13 cellular contexts compared by ENCODE assay signal in genomic region chr10:56449770-56450169, GRCh38.
DNase-seq lines count a peak whose midpoint lies in the region; ATAC-seq, FAIRE-seq and TF ChIP-seq lines count a peak whose summit lies in the region.
"Had no signal": no experiment of that assay in that cellular context is flagged by ENCODE, and none has a peak within 500 bp of the region (broad histone marks: within the 10 kb centered on the region; RNA-seq: fewer than 3 reads in every experiment).

No MANE protein-coding gene starts in this region.

- BruUV-seq in GM12878 (replicated peaks; lab: Mats Ljungman, UMichigan): no TSS peak

- H3K27me3 ChIP-seq in GM12878 (replicated peaks in 1 of 2; ENCODE audit: control insufficient read depth in 2 of 2, insufficient read depth in 2 of 2, low read length in 1 of 2) (no peaks in the 10 kb centered on the region), esophagus muscularis mucosa (no peaks in the 10 kb centered on the region), GM23248 (replicated peaks; ENCODE audit: insufficient read depth) (no peaks in the 10 kb centered on the region)
- H3K27me3 ChIP-seq: BLaER1 treated with 17β-estradiol and CSF1 and Interleukin-3, amounts not matched to agents 10 nM and 100 nM; neutrophil had no signal

- CTCF ChIA-PET in GM12878 (lab: Yijun Ruan, JAX): interaction anchor here (0.7 to 1.3 kb wide), 3 partner anchors 13 to 333 kb away, joined by 3 to 4 read pairs (median 3); no protein-coding TSS in a partner anchor

- H4K20me1 ChIP-seq in GM12878 (ENCODE audit: control insufficient read depth, insufficient read depth) (no peaks in the 10 kb centered on the region), GM23248 (ENCODE audit: insufficient read depth) (no peaks in the 10 kb centered on the region)
- H4K20me1 ChIP-seq: BLaER1 treated with 17β-estradiol and CSF1 and Interleukin-3, amounts not matched to agents 10 nM and 100 nM had no signal

- no peaks in the 10 kb centered on the region for H3K4me1 ChIP-seq in GM12878 (ENCODE audit: control insufficient read depth, insufficient read depth, low read length)
- H3K4me1 ChIP-seq in esophagus muscularis mucosa: no peaks in the 10 kb centered on the region
- no peaks in the 10 kb centered on the region for H3K4me1 ChIP-seq in GM23248 (ENCODE audit: insufficient read depth)
- H3K4me1 ChIP-seq: BLaER1 treated with 17β-estradiol and CSF1 and Interleukin-3, amounts not matched to agents 10 nM and 100 nM had no signal

- TF ChIP-seq POLR2A in GM12878 (IDR thresholded peaks at IDR 0.05; ENCODE audit: low read depth, low read length) (no peak), esophagus muscularis mucosa (IDR thresholded peaks at IDR 0.05; ENCODE audit: low read depth) (no peak)

- H3K9ac ChIP-seq in GM12878 (ENCODE audit: control insufficient read depth, insufficient read depth, low read length) (no peak overlapping the region), GM23248 (no peak overlapping the region)
- H3K9ac ChIP-seq: BLaER1 treated with 17β-estradiol and CSF1 and Interleukin-3, amounts not matched to agents 10 nM and 100 nM had no signal

- TF ChIP-seq CTCF in C4-2B (conservative IDR thresholded peaks at IDR 0.05) (peak; percentile 51), GM12878 (IDR thresholded peaks at IDR 0.05 in 2 of 3, conservative IDR thresholded peaks at IDR 0.05 in 1 of 3; ENCODE audit: control insufficient read depth in 2 of 3, extremely low read depth in 1 of 3, insufficient read depth in 1 of 3, low read depth in 3 of 3, low read length in 3 of 3) (peak; percentile 9 to 27 (median 21); a peak in 2 of 6 replicates), esophagus muscularis mucosa (IDR thresholded peaks at IDR 0.05) (no peak)

- H3K27ac ChIP-seq in C4-2B (no peak overlapping the region), GM12878 (ENCODE audit: control insufficient read depth, insufficient read depth) (no peak overlapping the region), esophagus muscularis mucosa (replicated peaks in 1 of 4) (no peak overlapping the region), GM23248 (no peak overlapping the region)
- H3K27ac ChIP-seq: BLaER1 treated with 17β-estradiol and CSF1 and Interleukin-3, amounts not matched to agents 10 nM and 100 nM; neutrophil had no signal

- SMC1A ChIA-PET in GM12878 (lab: Charles Lee; ENCODE audit: uncharacterized antibody, unreplicated experiment): interaction anchor here (0.5 to 1.0 kb wide), 2 partner anchors 277 to 852 kb away, joined by 3 read pairs; no protein-coding TSS in a partner anchor

- TF ChIP-seq EP300 in GM12878 (IDR thresholded peaks at IDR 0.05; ENCODE audit: borderline replicate concordance in 1 of 2, control insufficient read depth in 1 of 2, low read depth in 2 of 2, low read length in 2 of 2) (no peak), esophagus muscularis mucosa (IDR thresholded peaks at IDR 0.05) (no peak)

- peak; percentile 62 for ATAC-seq in GM21367 (IDR thresholded peaks at IDR 0.05; ENCODE audit: unreplicated experiment)
- ATAC-seq in GM12878: peak; percentile 75

- H3K79me2 ChIP-seq in GM12878 (ENCODE audit: control insufficient read depth, insufficient read depth, low read length): no peaks in the 10 kb centered on the region
- H3K79me2 ChIP-seq in GM23248 (ENCODE audit: insufficient read depth): no peaks in the 10 kb centered on the region

- FAIRE-seq in GM12878 (lab: Jason Lieb, UNC): no peak
- FAIRE-seq: keratinocyte had no signal

- H3K4me3 ChIP-seq in GM12878: no peak overlapping the region
- no peak overlapping the region for H3K4me3 ChIP-seq in esophagus muscularis mucosa
- H3K4me3 ChIP-seq in GM23248: no peak overlapping the region
- H3K4me3 ChIP-seq: BLaER1 treated with 17β-estradiol and CSF1 and Interleukin-3, amounts not matched to agents 10 nM and 100 nM had no signal

- DNase-seq in MV-4-11 (lab: John Stamatoyannopoulos, UW): peak; percentile 71
- DNase-seq in GM12878 (ENCODE audit: low read depth, low spot score): no peak
- DNase-seq in NCI-H524 treated with DMSO at 0.1 percent for 48 hours (lab: John Stamatoyannopoulos, UW): no peak
- DNase-seq in T1000 (lab: John Stamatoyannopoulos, UW): no peak
- no peak for DNase-seq in esophagus muscularis mucosa (ENCODE audit: extremely low spot score)
- DNase-seq in GM23248: no peak
- DNase-seq: activated T-cell treated with anti-CD3 and anti-CD28 coated beads, Interleukin-2, amount 50 U/mL, for 1 hour; stimulated activated naive CD4-positive, alpha-beta T cell had no signal

- intact Hi-C loops in GM12878 (cut with micrococcal nuclease; ENCODE audit: unreplicated experiment) (no loop called here), esophagus muscularis mucosa (cut with DNase I) (no loop called here)

- no peaks in the 10 kb centered on the region for H3F3A ChIP-seq in GM23248 (ENCODE audit: insufficient read depth)

- H3K9me3 ChIP-seq in GM12878 (replicated peaks; ENCODE audit: control insufficient read depth, insufficient read depth, low read length) (no peaks in the 10 kb centered on the region), esophagus muscularis mucosa (peaks cover 0 to 3% (median 0%) of the 10 kb centered on the region in 4 donors), GM23248 (ENCODE audit: low read depth) (no peaks in the 10 kb centered on the region)
- H3K9me3 ChIP-seq: neutrophil had no signal

- 0 out of 2 replicates have a peak, but pooled peaks cover 3% of the 10 kb centered on the region for H3K9me2 ChIP-seq in GM23248 (ENCODE audit: insufficient read depth)

- POLR2A ChIA-PET in GM12878 (lab: Charles Lee): no interaction called here

- in situ Hi-C loops in GM12878 (cut with MboI) (no loop called here), GM23248 (cut with MboI) (no loop called here)

- RAD21 ChIA-PET in GM12878 (lab: Charles Lee; ENCODE audit: unreplicated experiment): interaction anchor here (0.8 kb wide), 1 partner anchor 709 kb away, joined by 3 read pairs; no protein-coding TSS in a partner anchor

- H3K36me3 ChIP-seq in GM12878 (ENCODE audit: control insufficient read depth in 2 of 2, insufficient read depth in 2 of 2, low read length in 1 of 2) (no peaks in the 10 kb centered on the region), esophagus muscularis mucosa (no peaks in the 10 kb centered on the region), GM23248 (ENCODE audit: low read depth) (no peaks in the 10 kb centered on the region)
- H3K36me3 ChIP-seq: BLaER1 treated with 17β-estradiol and CSF1 and Interleukin-3, amounts not matched to agents 10 nM and 100 nM; neutrophil had no signal

- TF ChIP-seq RAD21 in GM12878 (IDR thresholded peaks at IDR 0.05; ENCODE audit: insufficient read depth, low read depth, low read length): peak; percentile 65

- H3K4me2 ChIP-seq in GM12878 (ENCODE audit: control insufficient read depth, insufficient read depth): no peak overlapping the region
- H3K4me2 ChIP-seq in GM23248 (ENCODE audit: unreplicated experiment): no peak overlapping the region
- H3K4me2 ChIP-seq: BLaER1 treated with 17β-estradiol and CSF1 and Interleukin-3, amounts not matched to agents 10 nM and 100 nM had no signal

- H2AFZ ChIP-seq in GM12878 (ENCODE audit: control insufficient read depth, low read depth, low read length) (no peak overlapping the region), GM23248 (no peak overlapping the region)

TF ChIP-seq in GM12878, 131 proteins besides CTCF, POLR2A, EP300 and RAD21:
- TF ChIP-seq SIX5 (IDR thresholded peaks at IDR 0.05; ENCODE audit: low read depth, low read length, severe bottlenecking): no peak

Comparison
In these comparisons a context has a peak if more than half of its experiments do, and no peak if none do; other contexts are left out.
1. CTCF ChIP-seq: peak in C4-2B (single experiment) and GM12878 (3 of 3); none in esophagus muscularis mucosa (0 of 3).